In the genomic region with DNA sequence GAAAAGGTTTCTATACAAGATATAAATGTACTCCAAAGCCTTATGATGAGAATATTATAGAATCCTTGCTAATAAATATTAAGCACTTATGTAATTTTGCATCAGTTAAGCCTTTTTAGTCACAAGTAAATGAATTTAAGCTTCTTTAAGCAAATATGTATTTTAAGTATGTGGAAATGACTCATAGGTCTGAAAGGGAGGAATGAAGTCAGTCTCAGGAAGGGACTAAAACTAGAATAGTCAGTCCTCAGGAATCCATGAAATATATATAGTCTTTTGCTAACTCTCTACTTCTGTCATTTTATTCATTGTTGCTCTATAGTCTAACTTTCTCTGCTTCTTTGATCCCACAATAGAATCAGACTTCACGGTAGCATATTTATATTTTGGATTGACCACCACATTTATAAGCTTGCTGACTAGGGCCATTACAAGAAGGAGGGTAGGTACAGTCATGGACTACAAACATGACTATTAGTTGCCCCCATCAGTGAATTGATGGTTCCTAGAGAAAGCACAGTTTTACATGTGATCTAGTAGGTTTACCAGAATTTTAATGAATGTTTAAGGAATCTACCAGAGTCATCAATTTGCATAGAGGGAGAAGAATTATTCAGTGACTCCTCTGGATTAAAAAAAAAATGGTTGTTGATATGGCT, we compare ENCODE assay signal across 13 cellular contexts. TPM values are rescaled to one million over a fixed set of nuclear protein-coding genes. Genes with fewer than 3 reads are reported as not detected.
A peak's percentile ranks its signal among the peaks of the same experiment; 100 is the strongest.
DNase-seq lines count a peak whose midpoint lies in the region; ATAC-seq and TF ChIP-seq lines count a peak whose summit lies in the region.
"Had no signal": no experiment of that assay in that cellular context is flagged by ENCODE, and none has a peak within 500 bp of the region (broad histone marks: within the 10 kb centered on the region; RNA-seq: fewer than 3 reads in every experiment).

No MANE protein-coding gene starts in this region.

- no peaks in the 10 kb centered on the region for H3K4me1 Mint-ChIP-seq in progenitor cell of endocrine pancreas (ENCODE audit: low read depth)

- peak; percentile 85 for DNase-seq in EL
- peak; percentile 58 for DNase-seq in RPMI7951 (ENCODE audit: low read depth)
- peak; percentile 32 for DNase-seq in epithelial cell of proximal tubule (ENCODE audit: low read depth)
- DNase-seq in pulmonary artery endothelial cell (ENCODE audit: low read depth, low spot score): peak; percentile 41
- no peak for DNase-seq in progenitor cell of endocrine pancreas (ENCODE audit: low spot score, unreplicated experiment)
- DNase-seq in spleen: no peak
- no peak for DNase-seq in transverse colon
- DNase-seq: activated T-cell treated with anti-CD3 and anti-CD28 coated beads, Interleukin-2, amount 50 U/mL, for 72 hours; hippocampal formation; NCI-H2171 treated with DMSO at 0.1 percent for 48 hours; Peyer's patch had no signal

- peaks cover 0 to 34% (median 6%) of the 10 kb centered on the region in 6 donors for H3K36me3 ChIP-seq in spleen
- H3K36me3 ChIP-seq in transverse colon: peaks cover 0 to 8% (median 0%) of the 10 kb centered on the region in 4 donors

- H3K9me3 ChIP-seq in spleen (no peaks in the 10 kb centered on the region), transverse colon (no peaks in the 10 kb centered on the region)
- H3K9me3 ChIP-seq: Peyer's patch had no signal

- no peak overlapping the region for H3K4me3 Mint-ChIP-seq in progenitor cell of endocrine pancreas (ENCODE audit: low read depth)
- H3K4me3 Mint-ChIP-seq: activated T-cell treated with anti-CD3 and anti-CD28 coated beads, Interleukin-2, amount 50 U/mL, for 72 hours had no signal

- TF ChIP-seq EP300 in transverse colon (IDR thresholded peaks at IDR 0.05; ENCODE audit: low read depth): no peak

- TF ChIP-seq POLR2A in spleen (IDR thresholded peaks at IDR 0.05): no peak
- no peak for TF ChIP-seq POLR2A in transverse colon (IDR thresholded peaks at IDR 0.05)

- no peaks in the 10 kb centered on the region for H3K9me3 Mint-ChIP-seq in progenitor cell of endocrine pancreas (ENCODE audit: low read depth)
- H3K9me3 Mint-ChIP-seq: activated T-cell treated with anti-CD3 and anti-CD28 coated beads, Interleukin-2, amount 50 U/mL, for 72 hours had no signal

- intact Hi-C loops in spleen (cut with DNase I; ENCODE audit: low total_unique reads): no loop called here
- intact Hi-C loops in transverse colon (cut with DNase I; ENCODE audit: low total_unique reads): no loop called here

- in situ Hi-C loops in transverse colon (cut with MboI; ENCODE audit: low pct_ligation_motif_present in 1 of 4, low pct_unique_long_range_greater_than_20kb in 1 of 4, low sequenced_read_pairs in 3 of 4): no loop called here

- H3K27ac Mint-ChIP-seq in progenitor cell of endocrine pancreas: no peak overlapping the region
- H3K27ac Mint-ChIP-seq: activated T-cell treated with anti-CD3 and anti-CD28 coated beads, Interleukin-2, amount 50 U/mL, for 72 hours had no signal

- H3K4me3 ChIP-seq in epithelial cell of proximal tubule (ENCODE audit: low read depth, low read length) (no peak overlapping the region), spleen (no peak overlapping the region), transverse colon (no peak overlapping the region)
- H3K4me3 ChIP-seq: Peyer's patch had no signal

- no peaks in the 10 kb centered on the region for H3K27me3 Mint-ChIP-seq in progenitor cell of endocrine pancreas

- TF ChIP-seq CTCF in epithelial cell of proximal tubule (conservative IDR thresholded peaks at IDR 0.05; ENCODE audit: low read depth, low read length) (no peak), progenitor cell of endocrine pancreas (IDR thresholded peaks at IDR 0.05; ENCODE audit: unreplicated experiment) (no peak), spleen (IDR thresholded peaks at IDR 0.05 in 8 of 11, conservative IDR thresholded peaks at IDR 0.05 in 3 of 11) (no peak), transverse colon (IDR thresholded peaks at IDR 0.05) (no peak)

- H3K27me3 ChIP-seq in spleen (replicated peaks in 1 of 7): no peaks in the 10 kb centered on the region
- no peaks in the 10 kb centered on the region for H3K27me3 ChIP-seq in transverse colon
- H3K27me3 ChIP-seq: Peyer's patch had no signal

- peaks cover 2% of the 10 kb centered on the region for H3K36me3 Mint-ChIP-seq in progenitor cell of endocrine pancreas (ENCODE audit: insufficient read depth)

- WGBS in spleen, 5 donors: 94 to 100% (median 97%) methylated on average over 1 of the region's 1 CpG
- WGBS in transverse colon (ENCODE audit: low coverage in 1 of 2), 2 donors: 67 to 91% methylated on average over 1 of the region's 1 CpG

- ATAC-seq in HG03095 (IDR thresholded peaks at IDR 0.05; ENCODE audit: unreplicated experiment): no peak
- ATAC-seq: activated T-cell treated with anti-CD3 and anti-CD28 coated beads, Interleukin-2, amount 50 U/mL, for 72 hours had no signal

- no peak overlapping the region for H3K27ac ChIP-seq in spleen
- no peak overlapping the region for H3K27ac ChIP-seq in transverse colon
- H3K27ac ChIP-seq: Peyer's patch, VCaP had no signal

- H3K4me1 ChIP-seq in spleen (no peaks in the 10 kb centered on the region), transverse colon (no peaks in the 10 kb centered on the region)
- H3K4me1 ChIP-seq: Peyer's patch had no signal

RNA-seq across cellular contexts. Expression of a gene that starts 20.2 kb away (rescaled TPM):
- 111 and 115 TPM in 2 replicates for total RNA-seq in RPMI7951 (2014; rRNA removed; shearing (Covaris generic))
- total RNA-seq in epithelial cell of proximal tubule: 51.0 and 61.0 TPM in 2 replicates
- 90.7 and 107 TPM in 2 replicates for total RNA-seq in pulmonary artery endothelial cell
- total RNA-seq in progenitor cell of endocrine pancreas: 86.4 and 98.5 TPM in 2 replicates
- 10 to 100 TPM; 55.2 to 94.8 (median 78.2) TPM for total RNA-seq in spleen
- 10 to 100 TPM; 59.9 to 85.0 (median 69.8) TPM for polyA plus RNA-seq in spleen
- 100 to 1,000 TPM in 1 of 4 donors, 10 to 100 TPM in 3; 21.3 to 126 (median 68.4) TPM for total RNA-seq in transverse colon

RNA-seq across cellular contexts. Expression of a gene that starts 30.9 kb away (rescaled TPM):
- 0.10 TPM in 1 of 2 replicates, not detected in the other for total RNA-seq in RPMI7951 (2014; rRNA removed; shearing (Covaris generic))
- total RNA-seq in epithelial cell of proximal tubule (0.75 TPM in 1 of 2 replicates, not detected in the other), pulmonary artery endothelial cell (0.13 and 0.35 TPM in 2 replicates), progenitor cell of endocrine pancreas (0.55 and 0.57 TPM in 2 replicates), spleen (under 1 TPM; 0.17 to 0.85 (median 0.40) TPM), transverse colon (under 1 TPM in 2 of 4 donors, not detected in 2; 0.20 to 0.48 TPM)
- polyA plus RNA-seq in spleen: under 1 TPM; 0.19 to 0.29 (median 0.22) TPM

RNA-seq across cellular contexts. Expression of a gene that starts 41.3 kb away (rescaled TPM):
- total RNA-seq in RPMI7951 (2014; rRNA removed; shearing (Covaris generic)): 34.7 and 53.2 TPM in 2 replicates
- 37.1 and 37.8 TPM in 2 replicates for total RNA-seq in epithelial cell of proximal tubule
- total RNA-seq in pulmonary artery endothelial cell: 31.8 and 54.6 TPM in 2 replicates
- total RNA-seq in progenitor cell of endocrine pancreas: 60.1 and 61.2 TPM in 2 replicates
- 10 to 100 TPM; 50.2 to 74.4 (median 55.0) TPM for total RNA-seq in spleen
- polyA plus RNA-seq in spleen: 10 to 100 TPM; 25.8 to 46.6 (median 28.9) TPM
- 100 to 1,000 TPM in 2 of 4 donors, 10 to 100 TPM in 2; 34.4 to 138 (median 91.5) TPM for total RNA-seq in transverse colon

Comparison
In these comparisons a context has a peak if more than half of its experiments do, and no peak if none do; other contexts are left out.
1. DNase-seq: peak in EL (single experiment), RPMI7951 (single experiment), epithelial cell of proximal tubule (single experiment) and pulmonary artery endothelial cell (single experiment); none in progenitor cell of endocrine pancreas (single experiment), spleen (single experiment) and transverse colon (single experiment).